Comparison of ENCODE assay signal across 8 cellular contexts in the genomic region with DNA sequence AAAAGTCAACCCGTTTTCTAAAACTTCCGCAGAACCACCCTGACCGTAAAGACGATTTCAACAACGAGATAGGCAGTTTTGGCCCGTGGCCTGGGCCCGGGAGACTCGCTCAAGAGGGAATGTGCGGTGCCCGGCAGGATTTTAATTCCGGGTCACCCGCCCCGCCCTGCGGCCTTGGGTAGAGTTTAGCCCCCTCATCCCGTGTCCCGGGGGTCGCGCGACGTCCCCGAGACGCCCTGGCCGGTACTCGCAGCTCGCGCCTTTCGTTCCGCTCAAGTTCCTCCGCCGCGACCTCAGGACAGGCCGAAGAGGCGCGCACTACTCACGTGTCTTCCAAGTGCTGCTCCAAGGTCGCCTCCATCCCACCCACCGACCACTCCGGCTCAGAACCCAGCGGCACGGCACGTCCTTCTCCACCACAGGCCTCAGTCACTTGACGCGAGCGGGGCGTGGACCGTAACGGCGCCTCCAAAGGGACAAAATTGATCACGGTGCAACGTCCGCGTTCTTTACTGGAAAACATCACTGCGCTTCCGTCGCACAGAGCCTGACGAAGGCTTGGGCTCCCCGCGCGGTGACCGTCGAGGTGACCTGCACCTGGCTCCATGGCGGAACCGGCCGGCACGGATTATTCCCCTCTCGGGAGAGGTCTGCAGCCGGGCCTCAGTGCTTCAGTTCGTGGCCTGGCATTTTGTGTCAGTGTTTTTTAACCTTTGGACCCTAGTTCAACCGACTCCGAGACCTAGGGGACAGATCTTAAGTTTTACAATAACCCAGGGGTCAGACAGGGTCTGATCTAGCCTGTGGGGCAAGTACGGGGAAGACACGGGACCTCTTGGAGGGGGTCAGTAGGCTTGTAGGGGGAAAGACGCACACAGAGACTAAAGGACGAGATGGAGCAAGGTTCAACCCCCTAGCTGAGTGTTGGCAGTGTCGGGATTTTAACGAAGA. TPM values are rescaled to one million over a fixed set of nuclear protein-coding genes. Genes with fewer than 3 reads are reported as not detected.
DNase-seq lines count a peak whose midpoint lies in the region; ATAC-seq and TF ChIP-seq lines count a peak whose summit lies in the region.

A gene (minus strand): TSS at position 435 of the 951 bp plus-strand sequence. CDS start 74 bp downstream, at position 361.

- no peak for TF ChIP-seq CTCF in choroid plexus epithelial cell (conservative IDR thresholded peaks at IDR 0.05; ENCODE audit: low read depth, low read length)
- no peak for TF ChIP-seq CTCF in kidney epithelial cell (IDR thresholded peaks at IDR 0.05; ENCODE audit: insufficient read depth, low read length, poor library complexity, severe bottlenecking)

- H3K4me1 Mint-ChIP-seq in activated CD4-positive, alpha-beta T cell treated with anti-CD3 and anti-CD28 coated beads for 36 hours = peaks cover 17% of the 10 kb centered on the region

- no peaks in the 10 kb centered on the region for H3K36me3 ChIP-seq in kidney epithelial cell (ENCODE audit: control insufficient read depth, insufficient read depth, low read length)

- H3K27ac Mint-ChIP-seq in activated CD4-positive, alpha-beta T cell treated with anti-CD3 and anti-CD28 coated beads for 36 hours = peak within 1 kb of the TSS; percentile 100

- ATAC-seq in GM19035 (IDR thresholded peaks at IDR 0.05; ENCODE audit: unreplicated experiment) (peak; percentile 89), HG03354 (IDR thresholded peaks at IDR 0.05; ENCODE audit: poor library complexity, severe bottlenecking, unreplicated experiment) (peak; percentile 85)
- peak; percentile 93 for ATAC-seq in activated CD4-positive, alpha-beta T cell treated with anti-CD3 and anti-CD28 coated beads for 36 hours

- intact Hi-C loops in activated CD4-positive, alpha-beta T cell treated with anti-CD3 and anti-CD28 coated beads for 36 hours (cut with DNase I, micrococcal nuclease) = loop anchor here (1.0 to 10.0 kb wide), 7 partner anchors 53 to 377 kb away; a partner anchor contains a TSS

- no peaks in the 10 kb centered on the region for H3K9me3 Mint-ChIP-seq in activated CD4-positive, alpha-beta T cell treated with anti-CD3 and anti-CD28 coated beads for 36 hours (ENCODE audit: low read depth)

- POLR2A ChIA-PET in activated CD4-positive, alpha-beta T cell treated with anti-CD3 and anti-CD28 coated beads for 36 hours (lab: Charles Lee) = interaction anchor here (1.3 to 2.3 kb wide), 2 partner anchors 12 to 69 kb away, joined by 3 to 15 read pairs; a partner anchor contains a TSS

- H3K27me3 Mint-ChIP-seq in activated CD4-positive, alpha-beta T cell treated with anti-CD3 and anti-CD28 coated beads for 36 hours = no peaks in the 10 kb centered on the region

- peak; percentile 77 to 86 for DNase-seq in AML-193 (lab: John Stamatoyannopoulos, UW)
- peak; percentile 85 for DNase-seq in NCI-H460 (ENCODE audit: extremely low read depth, low read depth)
- DNase-seq in activated CD4-positive, alpha-beta T cell treated with anti-CD3 and anti-CD28 coated beads for 36 hours = peak; percentile 95
- peak; percentile 92 for DNase-seq in choroid plexus epithelial cell (ENCODE audit: low read depth)
- DNase-seq in kidney epithelial cell (ENCODE audit: low read depth) = peak; percentile 55
- DNase-seq in stimulated activated CD4-positive, alpha-beta T cell treated with anti-CD3 and anti-CD28 coated beads, Interleukin-15, amount 100 ng/mL, for 48 hours (ENCODE audit: low read depth in 2 of 2) = peak; percentile 85 to 87

- CTCF ChIA-PET in activated CD4-positive, alpha-beta T cell treated with anti-CD3 and anti-CD28 coated beads for 36 hours (lab: Charles Lee) = interaction anchor here (0.8 to 9.7 kb wide), 11 partner anchors 8 to 204 kb away, joined by 3 to 94 read pairs (median 6); a partner anchor contains a TSS

- H3K27me3 ChIP-seq in kidney epithelial cell (ENCODE audit: control insufficient read depth, insufficient read depth, low read length) = no peaks in the 10 kb centered on the region

- H3K4me3 Mint-ChIP-seq in activated CD4-positive, alpha-beta T cell treated with anti-CD3 and anti-CD28 coated beads for 36 hours = peak within 1 kb of the TSS; percentile 98

- H3K36me3 Mint-ChIP-seq in activated CD4-positive, alpha-beta T cell treated with anti-CD3 and anti-CD28 coated beads for 36 hours (ENCODE audit: low read depth) = peaks cover 17% of the 10 kb centered on the region

- H3K4me3 ChIP-seq in choroid plexus epithelial cell (ENCODE audit: low read depth, low read length) = peak within 1 kb of the TSS; percentile 100
- H3K4me3 ChIP-seq in kidney epithelial cell (ENCODE audit: low read depth, low read length) = peak within 1 kb of the TSS; percentile 79

RNA-seq across cellular contexts. Expression of the gene that starts here (rescaled TPM):
- 188 and 200 TPM in 2 replicates for total RNA-seq in NCI-H460 (2014; rRNA removed; shearing (Covaris generic))
- polyA plus RNA-seq in NCI-H460 (2014; cell fraction: nucleus; rRNA removed) = 68.3 and 86.8 TPM in 2 replicates
- total RNA-seq in activated CD4-positive, alpha-beta T cell treated with anti-CD3 and anti-CD28 coated beads for 36 hours = 100 to 1,000 TPM; 141 to 155 TPM
- total RNA-seq in kidney epithelial cell = 129 and 198 TPM in 2 replicates

Comparison
In these comparisons a context has a peak if more than half of its experiments do, and no peak if none do; other contexts are left out.
1. Peak in every context shown above with its lines: DNase-seq, ATAC-seq and H3K4me3 ChIP-seq.